Comparison of ENCODE assay signal across 8 cellular contexts in genomic region chr21:41877901-41878830, GRCh38. TPM values are rescaled to one million over a fixed set of nuclear protein-coding genes. Genes with fewer than 3 reads are reported as not detected.
DNase-seq lines count a peak whose midpoint lies in the region; ATAC-seq, FAIRE-seq and TF ChIP-seq lines count a peak whose summit lies in the region.

No MANE protein-coding gene starts in this region.

- H3K4me3 ChIP-seq in A549 (peak overlapping the region; percentile 57), upper lobe of right lung (peak overlapping the region; percentile 85)

- peaks cover 8% of the 10 kb centered on the region; the same call in 2 of the 3 replicates for H3K4me1 ChIP-seq in A549
- H3K4me1 ChIP-seq in upper lobe of right lung = peaks cover 14% of the 10 kb centered on the region

- no peaks in the 10 kb centered on the region for H3K27me3 ChIP-seq in upper lobe of right lung

- peak overlapping the region; percentile 99 to 100 for H3K27ac ChIP-seq in A549
- peak overlapping the region; percentile 70 for H3K27ac ChIP-seq in upper lobe of right lung

- no peak for TF ChIP-seq RAD21 in A549 (conservative IDR thresholded peaks at IDR 0.05 in 1 of 2, IDR thresholded peaks at IDR 0.05 in 1 of 2)

- no peak for TF ChIP-seq EP300 in A549 (IDR thresholded peaks at IDR 0.05)

- CTCF ChIA-PET in A549 (lab: Yijun Ruan, JAX) = interaction anchor here (0.5 to 1.2 kb wide), 2 partner anchors 61 to 1081 kb away, joined by 3 to 5 read pairs; no protein-coding TSS in a partner anchor
- CTCF ChIA-PET in activated CD8-positive, alpha-beta T cell treated with anti-CD3 and anti-CD28 coated beads, Interleukin-2, amount 10 ng/mL, durations not matched to agents 7 days and 5 days (lab: Charles Lee) = interaction anchor here (0.9 to 1.5 kb wide), 14 partner anchors 10 to 595 kb away, joined by 3 to 13 read pairs (median 5); partner anchors contain the start of gene ZBTB21

- no peaks in the 10 kb centered on the region for H3K9me3 Mint-ChIP-seq in activated CD8-positive, alpha-beta T cell treated with anti-CD3 and anti-CD28 coated beads, Interleukin-2, amount 10 ng/mL, durations not matched to agents 7 days and 5 days (ENCODE audit: insufficient read depth)

- no peak for TF ChIP-seq POLR2A in A549 (IDR thresholded peaks at IDR 0.05; ENCODE audit: low read length)

- DNase-seq in A549 (ENCODE audit: low read depth in 1 of 2, low spot score in 1 of 2) (peak in 1 of 2 experiments; percentile 7), GM13977 (ENCODE audit: low spot score) (peak; percentile 56), NCI-H2171 treated with DMSO at 0.1 percent for 48 hours (lab: John Stamatoyannopoulos, UW) (peak; percentile 39), epidermal melanocyte (ENCODE audit: insufficient read length, low spot score) (peak; percentile 53), myocyte (ENCODE audit: low read depth) (peak; percentile 46), upper lobe of right lung (peak; percentile 78)
- DNase-seq in activated CD8-positive, alpha-beta T cell treated with anti-CD3 and anti-CD28 coated beads, Interleukin-2, amount 10 ng/mL, durations not matched to agents 7 days and 5 days = peak; percentile 39

- no peak for ATAC-seq in A549
- ATAC-seq in HG02885 (IDR thresholded peaks at IDR 0.05; ENCODE audit: poor library complexity, unreplicated experiment) = peak; percentile 38
- ATAC-seq in activated CD8-positive, alpha-beta T cell treated with anti-CD3 and anti-CD28 coated beads, Interleukin-2, amount 10 ng/mL, durations not matched to agents 7 days and 5 days = peak; percentile 38
- ATAC-seq in upper lobe of right lung = peak; percentile 54

- no peaks in the 10 kb centered on the region for H3K36me3 ChIP-seq in upper lobe of right lung

- peak overlapping the region; percentile 78 for H3K27ac Mint-ChIP-seq in activated CD8-positive, alpha-beta T cell treated with anti-CD3 and anti-CD28 coated beads, Interleukin-2, amount 10 ng/mL, durations not matched to agents 7 days and 5 days

- 27% methylated on average over 18 of the region's 48 CpGs for WGBS in A549 (ENCODE audit: missing lambda C conversion rate)

- POLR2A ChIA-PET in A549 (lab: Yijun Ruan, JAX) = interaction anchor here (1.3 kb wide), 1 partner anchor 20 kb away, joined by 4 read pairs; no protein-coding TSS in a partner anchor
- POLR2A ChIA-PET in activated CD8-positive, alpha-beta T cell treated with anti-CD3 and anti-CD28 coated beads, Interleukin-2, amount 10 ng/mL, durations not matched to agents 7 days and 5 days (lab: Charles Lee) = interaction anchor here (0.6 to 1.4 kb wide), 8 partner anchors 19 to 424 kb away, joined by 3 to 6 read pairs (median 4); no protein-coding TSS in a partner anchor

- FAIRE-seq in A549 (lab: Jason Lieb, UNC) = no peak

- no peaks in the 10 kb centered on the region for H3K9me3 ChIP-seq in A549
- no peaks in the 10 kb centered on the region for H3K9me3 ChIP-seq in upper lobe of right lung

- peak overlapping the region; percentile 81 for H3K4me3 Mint-ChIP-seq in activated CD8-positive, alpha-beta T cell treated with anti-CD3 and anti-CD28 coated beads, Interleukin-2, amount 10 ng/mL, durations not matched to agents 7 days and 5 days

- peaks cover 23% of the 10 kb centered on the region for H3K4me1 Mint-ChIP-seq in activated CD8-positive, alpha-beta T cell treated with anti-CD3 and anti-CD28 coated beads, Interleukin-2, amount 10 ng/mL, durations not matched to agents 7 days and 5 days (ENCODE audit: low read depth)

- H3K36me3 Mint-ChIP-seq in activated CD8-positive, alpha-beta T cell treated with anti-CD3 and anti-CD28 coated beads, Interleukin-2, amount 10 ng/mL, durations not matched to agents 7 days and 5 days (ENCODE audit: low read depth) = no peaks in the 10 kb centered on the region

- TF ChIP-seq CTCF in A549 (IDR thresholded peaks at IDR 0.05) (no peak), GM13977 (IDR thresholded peaks at IDR 0.05; ENCODE audit: extremely low read depth, insufficient read depth, missing control alignments) (no peak), upper lobe of right lung (IDR thresholded peaks at IDR 0.05) (no peak)

- H3K27me3 Mint-ChIP-seq in activated CD8-positive, alpha-beta T cell treated with anti-CD3 and anti-CD28 coated beads, Interleukin-2, amount 10 ng/mL, durations not matched to agents 7 days and 5 days (ENCODE audit: low read depth) = no peaks in the 10 kb centered on the region

- intact Hi-C loops in upper lobe of right lung (cut with DNase I) = no loop called here

- peak overlapping the region; percentile 94 for H3K4me2 ChIP-seq in A549

- in situ Hi-C loops in GM13977 (cut with MboI; ENCODE audit: low pct_unique_long_range_greater_than_20kb, low sequenced_read_pairs, unreplicated experiment) = no loop called here

TF ChIP-seq in A549, 52 proteins besides CTCF, POLR2A, EP300 and RAD21:
- TF ChIP-seq, protein P1, sequence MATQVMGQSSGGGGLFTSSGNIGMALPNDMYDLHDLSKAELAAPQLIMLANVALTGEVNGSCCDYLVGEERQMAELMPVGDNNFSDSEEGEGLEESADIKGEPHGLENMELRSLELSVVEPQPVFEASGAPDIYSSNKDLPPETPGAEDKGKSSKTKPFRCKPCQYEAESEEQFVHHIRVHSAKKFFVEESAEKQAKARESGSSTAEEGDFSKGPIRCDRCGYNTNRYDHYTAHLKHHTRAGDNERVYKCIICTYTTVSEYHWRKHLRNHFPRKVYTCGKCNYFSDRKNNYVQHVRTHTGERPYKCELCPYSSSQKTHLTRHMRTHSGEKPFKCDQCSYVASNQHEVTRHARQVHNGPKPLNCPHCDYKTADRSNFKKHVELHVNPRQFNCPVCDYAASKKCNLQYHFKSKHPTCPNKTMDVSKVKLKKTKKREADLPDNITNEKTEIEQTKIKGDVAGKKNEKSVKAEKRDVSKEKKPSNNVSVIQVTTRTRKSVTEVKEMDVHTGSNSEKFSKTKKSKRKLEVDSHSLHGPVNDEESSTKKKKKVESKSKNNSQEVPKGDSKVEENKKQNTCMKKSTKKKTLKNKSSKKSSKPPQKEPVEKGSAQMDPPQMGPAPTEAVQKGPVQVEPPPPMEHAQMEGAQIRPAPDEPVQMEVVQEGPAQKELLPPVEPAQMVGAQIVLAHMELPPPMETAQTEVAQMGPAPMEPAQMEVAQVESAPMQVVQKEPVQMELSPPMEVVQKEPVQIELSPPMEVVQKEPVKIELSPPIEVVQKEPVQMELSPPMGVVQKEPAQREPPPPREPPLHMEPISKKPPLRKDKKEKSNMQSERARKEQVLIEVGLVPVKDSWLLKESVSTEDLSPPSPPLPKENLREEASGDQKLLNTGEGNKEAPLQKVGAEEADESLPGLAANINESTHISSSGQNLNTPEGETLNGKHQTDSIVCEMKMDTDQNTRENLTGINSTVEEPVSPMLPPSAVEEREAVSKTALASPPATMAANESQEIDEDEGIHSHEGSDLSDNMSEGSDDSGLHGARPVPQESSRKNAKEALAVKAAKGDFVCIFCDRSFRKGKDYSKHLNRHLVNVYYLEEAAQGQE (IDR thresholded peaks at IDR 0.05) = no peak
- TF ChIP-seq FOXS1 (CRISPR knock-in tag; IDR thresholded peaks at IDR 0.05) (no peak), NPAS2 (CRISPR knock-in tag; IDR thresholded peaks at IDR 0.05; ENCODE audit: borderline replicate concordance) (no peak), KDM5A (IDR thresholded peaks at IDR 0.05) (no peak), TP53 (CRISPR knock-in tag; IDR thresholded peaks at IDR 0.05) (no peak), EHMT2 (IDR thresholded peaks at IDR 0.05; ENCODE audit: low read depth) (no peak), ZC3H11A (IDR thresholded peaks at IDR 0.05) (no peak)

RNA-seq across cellular contexts. Expression of gene PRDM15, which starts 1.0 kb away (rescaled TPM):
- polyA plus RNA-seq in A549 (2011; rRNA removed) (6.1 and 7.6 TPM in 2 replicates), A549 (2017; fragmentation: RNase III; extraction: RNeasy Plus Mini Kit Qiagen cat#74134 plus additional on column Dnase treatment) (4.3 to 4.6 TPM (median 4.5 TPM) in 3 replicates)
- 6.1 and 6.7 TPM in 2 replicates for polyA plus RNA-seq in A549 (2012; cell fraction: cytosol; rRNA removed)
- 19.3 and 27.6 TPM in 2 replicates for polyA plus RNA-seq in A549 (2012; cell fraction: nucleus; rRNA removed)
- polyA minus RNA-seq in A549 (2011; rRNA and poly(A)+ RNA removed) = 14.5 and 15.4 TPM in 2 replicates
- total RNA-seq in activated CD8-positive, alpha-beta T cell treated with anti-CD3 and anti-CD28 coated beads, Interleukin-2, amount 10 ng/mL, durations not matched to agents 7 days and 5 days = 1 to 10 TPM; 8.5 to 9.6 TPM
- total RNA-seq in myocyte (6.8 and 10.2 TPM in 2 replicates), upper lobe of right lung (7.4 TPM)
- 5.8 TPM for polyA plus RNA-seq in myocyte (2012)

Comparison
In these comparisons a context has a peak if more than half of its experiments do, and no peak if none do; other contexts are left out.
1. ATAC-seq: peak in HG02885 (single experiment), activated CD8-positive, alpha-beta T cell treated with anti-CD3 and anti-CD28 coated beads, Interleukin-2, amount 10 ng/mL, durations not matched to agents 7 days and 5 days (single experiment) and upper lobe of right lung (single experiment); none in A549 (0 of 2).